8 cellular contexts compared by ENCODE assay signal in genomic region chr1:205321109-205321958, GRCh38. TPM values are rescaled to one million over a fixed set of nuclear protein-coding genes. Genes with fewer than 3 reads are reported as not detected.
A peak's percentile ranks its signal among the peaks of the same experiment; 100 is the strongest.
DNase-seq lines count a peak whose midpoint lies in the region; ATAC-seq and FAIRE-seq lines count a peak whose summit lies in the region.

Gene NUAK2 (minus strand): TSS chr1:205321745. CDS start chr1:205321628, 117 bp downstream.

- H3K27me3 ChIP-seq in neuron (ENCODE audit: insufficient read depth, low read length) (no peaks in the 10 kb centered on the region), stomach smooth muscle (ENCODE audit: control insufficient read depth in 1 of 2, insufficient read depth in 2 of 2, low read length in 2 of 2) (peaks cover 5 to 7% of the 10 kb centered on the region in 2 donors)

- no peak within 1 kb of the TSS for H3K27ac ChIP-seq in stomach smooth muscle (ENCODE audit: low read length)

- H3K9me3 ChIP-seq in neuron (ENCODE audit: low read length): no peaks in the 10 kb centered on the region
- H3K9me3 ChIP-seq in stomach smooth muscle (ENCODE audit: control insufficient read depth in 2 of 2, low read length in 2 of 2): no peaks in the 10 kb centered on the region

- no peak within 1 kb of the TSS for H2AFZ ChIP-seq in neuron (ENCODE audit: low read depth, low read length)

- H3K9ac ChIP-seq in stomach smooth muscle (ENCODE audit: low read length in 2 of 2): peak within 1 kb of the TSS; percentile 43 to 51

- H3K36me3 ChIP-seq in neuron (ENCODE audit: insufficient read depth, low read length): peaks cover 23% of the 10 kb centered on the region
- H3K36me3 ChIP-seq in stomach smooth muscle (ENCODE audit: control insufficient read depth in 2 of 2, insufficient read depth in 2 of 2, low read length in 2 of 2): no peaks in the 10 kb centered on the region

- peaks cover 50% of the 10 kb centered on the region for H3K4me1 ChIP-seq in neuron (ENCODE audit: insufficient read depth, low read length)
- H3K4me1 ChIP-seq in stomach smooth muscle (ENCODE audit: control insufficient read depth, insufficient read depth, low read length): peaks cover 26% of the 10 kb centered on the region

- peak within 1 kb of the TSS; percentile 99 for H3K4me3 ChIP-seq in neuron (ENCODE audit: low read length)
- peak within 1 kb of the TSS; percentile 69 to 85 for H3K4me3 ChIP-seq in stomach smooth muscle (ENCODE audit: low read length in 2 of 2)

- no peak for ATAC-seq in GM21576 (IDR thresholded peaks at IDR 0.05; ENCODE audit: unreplicated experiment)

- FAIRE-seq in G401.6 (lab: Jason Lieb, UNC): peak; percentile 95

- DNase-seq in M059J (ENCODE audit: low read depth) (peak; percentile 88), SK-N-DZ (ENCODE audit: low spot score) (peak; percentile 92), germinal center (ENCODE audit: low spot score) (peak; percentile 85)
- DNase-seq in activated naive CD4-positive, alpha-beta T cell treated with anti-CD3 and anti-CD28 coated beads, Interleukin-2, amount 50 U/mL, for 16 hours: peak; percentile 89

RNA-seq across cellular contexts. Expression of gene NUAK2, which starts in this region (rescaled TPM):
- total RNA-seq in M059J (2014; rRNA removed; shearing (Covaris generic)): 6.7 and 8.4 TPM in 2 replicates
- 1.3 and 1.6 TPM in 2 replicates for polyA plus RNA-seq in SK-N-DZ (2014; cell fraction: cytosol; rRNA removed)
- polyA plus RNA-seq in SK-N-DZ (2014; cell fraction: nucleus; rRNA removed): 0.13 and 0.60 TPM in 2 replicates
